In genomic region chr20:59400666-59401065, GRCh38 we compare ENCODE assay signal across 24 cellular contexts.
DNase-seq lines count a peak whose midpoint lies in the region; ATAC-seq and TF ChIP-seq lines count a peak whose summit lies in the region.
"Had no signal": no experiment of that assay in that cellular context is flagged by ENCODE, and none has a peak within 500 bp of the region (broad histone marks: within the 10 kb centered on the region; RNA-seq: fewer than 3 reads in every experiment).

No MANE protein-coding gene starts in this region.

- TF ChIP-seq EP300 in sigmoid colon (IDR thresholded peaks at IDR 0.05): no peak

- H3K27ac Mint-ChIP-seq in CD8-positive, alpha-beta T cell: no peak overlapping the region
- no peak overlapping the region for H3K27ac Mint-ChIP-seq in T-cell
- H3K27ac Mint-ChIP-seq in neural progenitor cell: no peak overlapping the region
- H3K27ac Mint-ChIP-seq: CD4-positive, CD25-positive, alpha-beta regulatory T cell; memory B cell; natural killer cell treated with Interleukin-12 subunit alpha and Interleukin-12 subunit beta and Interleukin-15 and Interleukin-18, amount 100 ng/mL, for 72 hours; stimulated activated effector memory CD8-positive, alpha-beta T cell treated with anti-CD3 and anti-CD28 coated beads, Interleukin-12 subunit alpha, Interleukin-12 subunit beta, amount 100 ng/mL, for 72 hours had no signal

- H3K79me2 ChIP-seq in neural progenitor cell (ENCODE audit: low read depth): no peaks in the 10 kb centered on the region

- H3K4me3 Mint-ChIP-seq in CD8-positive, alpha-beta T cell: no peak overlapping the region
- no peak overlapping the region for H3K4me3 Mint-ChIP-seq in T-cell
- H3K4me3 Mint-ChIP-seq in neural progenitor cell: no peak overlapping the region
- H3K4me3 Mint-ChIP-seq: CD4-positive, CD25-positive, alpha-beta regulatory T cell; memory B cell; natural killer cell treated with Interleukin-12 subunit alpha and Interleukin-12 subunit beta and Interleukin-15 and Interleukin-18, amount 100 ng/mL, for 72 hours; stimulated activated effector memory CD8-positive, alpha-beta T cell treated with anti-CD3 and anti-CD28 coated beads, Interleukin-12 subunit alpha, Interleukin-12 subunit beta, amount 100 ng/mL, for 72 hours had no signal

- intact Hi-C loops in CD8-positive, alpha-beta T cell (cut with DNase I, micrococcal nuclease): loop anchor here (5.0 kb wide), 3 partner anchors 193 to 918 kb away; no protein-coding TSS in a partner anchor
- intact Hi-C loops in sigmoid colon (cut with DNase I): loop anchor here (5.0 kb wide), 1 partner anchor 313 kb away; no protein-coding TSS in a partner anchor

- H3F3A ChIP-seq in neural progenitor cell (ENCODE audit: low read depth): peaks cover 15% of the 10 kb centered on the region

- TF ChIP-seq CTCF in CD8-positive, alpha-beta T cell (IDR thresholded peaks at IDR 0.05): no peak
- TF ChIP-seq CTCF in sigmoid colon (IDR thresholded peaks at IDR 0.05) (no peak), neural progenitor cell (IDR thresholded peaks at IDR 0.05) (no peak)

- peak in 3 of 7 experiments; percentile 15 to 69 (median 16) for DNase-seq in CD8-positive, alpha-beta T cell
- DNase-seq in T-cell (peak in 18 of 34 experiments; percentile 16 to 76 (median 35)), sigmoid colon (no peak), retina (no peak), neural progenitor cell (ENCODE audit: low spot score) (no peak)
- peak; percentile 14 for DNase-seq in activated naive CD4-positive, alpha-beta T cell treated with Interleukin-2 at 50 U/mL for 16 hours
- DNase-seq in stimulated activated CD4-positive, alpha-beta T cell treated with anti-CD3 and anti-CD28 coated beads, Interleukin-15, amount 100 ng/mL, for 24 hours: peak; percentile 37
- DNase-seq: activated CD4-positive, CD25-positive, alpha-beta regulatory T cell; amniotic stem cell; effector CD8-positive, alpha-beta T cell; esophagus squamous epithelium; MM.1S; NCI-H1694; SK-N-SH; T1000 had no signal

- H3K9me3 ChIP-seq in CD8-positive, alpha-beta T cell (ENCODE audit: low read length): no peaks in the 10 kb centered on the region
- H3K9me3 ChIP-seq in sigmoid colon: no peaks in the 10 kb centered on the region
- no peaks in the 10 kb centered on the region for H3K9me3 ChIP-seq in neural progenitor cell (ENCODE audit: low read depth)
- H3K9me3 ChIP-seq: esophagus squamous epithelium, SK-N-SH, thoracic aorta had no signal

- no peak overlapping the region for H3K9ac ChIP-seq in neural progenitor cell
- H3K9ac ChIP-seq: SK-N-SH had no signal

- peaks cover 13% of the 10 kb centered on the region for H3K27me3 ChIP-seq in CD8-positive, alpha-beta T cell (ENCODE audit: insufficient read depth, low read length)
- H3K27me3 ChIP-seq in sigmoid colon (peaks cover 8 to 84% (median 29%) of the 10 kb centered on the region in 3 donors), neural progenitor cell (peaks cover 29% of the 10 kb centered on the region)

- H2AFZ ChIP-seq in neural progenitor cell (replicated peaks): no peak overlapping the region

- H3K4me3 ChIP-seq in CD8-positive, alpha-beta T cell (ENCODE audit: low read depth, low read length): no peak overlapping the region
- H3K4me3 ChIP-seq in sigmoid colon: no peak overlapping the region
- H3K4me3 ChIP-seq in neural progenitor cell: no peak overlapping the region
- H3K4me3 ChIP-seq: esophagus squamous epithelium, skin epidermis, thoracic aorta had no signal

- POLR2A ChIA-PET in CD8-positive, alpha-beta T cell (lab: Charles Lee): interaction anchor here (1.7 kb wide), 1 partner anchor 15 kb away, joined by 3 read pairs; no protein-coding TSS in a partner anchor
- POLR2A ChIA-PET in T-cell (lab: Charles Lee): no interaction called here

- peaks cover 5% of the 10 kb centered on the region for H3K27me3 Mint-ChIP-seq in CD8-positive, alpha-beta T cell (ENCODE audit: low read depth)
- H3K27me3 Mint-ChIP-seq in T-cell (peaks cover 11 to 17% of the 10 kb centered on the region in 2 donors), neural progenitor cell (ENCODE audit: insufficient read depth, low read depth) (peaks cover 2% of the 10 kb centered on the region)

- H3K4me1 ChIP-seq in CD8-positive, alpha-beta T cell (ENCODE audit: insufficient read depth, low read length): peaks cover 40% of the 10 kb centered on the region
- H3K4me1 ChIP-seq in sigmoid colon (peaks cover 0 to 16% (median 13%) of the 10 kb centered on the region in 4 donors), neural progenitor cell (peaks cover 44% of the 10 kb centered on the region)

- H3K36me3 ChIP-seq in CD8-positive, alpha-beta T cell (ENCODE audit: insufficient read depth, low read length): no peaks in the 10 kb centered on the region
- H3K36me3 ChIP-seq in sigmoid colon (no peaks in the 10 kb centered on the region), neural progenitor cell (no peaks in the 10 kb centered on the region)
- H3K36me3 ChIP-seq: esophagus squamous epithelium, thoracic aorta had no signal

- H3K36me3 Mint-ChIP-seq in CD8-positive, alpha-beta T cell: no peaks in the 10 kb centered on the region
- no peaks in the 10 kb centered on the region for H3K36me3 Mint-ChIP-seq in T-cell
- H3K36me3 Mint-ChIP-seq in neural progenitor cell: no peaks in the 10 kb centered on the region
- H3K36me3 Mint-ChIP-seq: CD4-positive, CD25-positive, alpha-beta regulatory T cell; memory B cell; natural killer cell treated with Interleukin-12 subunit alpha and Interleukin-12 subunit beta and Interleukin-15 and Interleukin-18, amount 100 ng/mL, for 72 hours; stimulated activated effector memory CD8-positive, alpha-beta T cell treated with anti-CD3 and anti-CD28 coated beads, Interleukin-12 subunit alpha, Interleukin-12 subunit beta, amount 100 ng/mL, for 72 hours had no signal

- no peak for TF ChIP-seq POLR2A in sigmoid colon (IDR thresholded peaks at IDR 0.05)

- H3K4me1 Mint-ChIP-seq in CD8-positive, alpha-beta T cell (ENCODE audit: low read depth): peaks cover 4% of the 10 kb centered on the region
- H3K4me1 Mint-ChIP-seq in T-cell: peaks cover 0 to 8% (median 4%) of the 10 kb centered on the region in 3 donors
- peaks cover 17% of the 10 kb centered on the region for H3K4me1 Mint-ChIP-seq in neural progenitor cell
- H3K4me1 Mint-ChIP-seq: stimulated activated effector memory CD8-positive, alpha-beta T cell treated with anti-CD3 and anti-CD28 coated beads, Interleukin-12 subunit alpha, Interleukin-12 subunit beta, amount 100 ng/mL, for 72 hours had no signal

- no peak overlapping the region for H3K4me2 ChIP-seq in neural progenitor cell
- H3K4me2 ChIP-seq: SK-N-SH had no signal

- CTCF ChIA-PET in CD8-positive, alpha-beta T cell (lab: Charles Lee): interaction anchor here (1.0 to 1.2 kb wide), 2 partner anchors 93 to 530 kb away, joined by 3 read pairs; no protein-coding TSS in a partner anchor
- CTCF ChIA-PET in T-cell (lab: Charles Lee): no interaction called here

- H3K9me3 Mint-ChIP-seq in CD8-positive, alpha-beta T cell: no peaks in the 10 kb centered on the region
- H3K9me3 Mint-ChIP-seq in T-cell (no peaks in the 10 kb centered on the region), neural progenitor cell (no peaks in the 10 kb centered on the region)
- H3K9me3 Mint-ChIP-seq: CD4-positive, CD25-positive, alpha-beta regulatory T cell; memory B cell; natural killer cell treated with Interleukin-12 subunit alpha and Interleukin-12 subunit beta and Interleukin-15 and Interleukin-18, amount 100 ng/mL, for 72 hours; stimulated activated effector memory CD8-positive, alpha-beta T cell treated with anti-CD3 and anti-CD28 coated beads, Interleukin-12 subunit alpha, Interleukin-12 subunit beta, amount 100 ng/mL, for 72 hours had no signal

- H3K27ac ChIP-seq in CD8-positive, alpha-beta T cell (ENCODE audit: low read depth, low read length): no peak overlapping the region
- H3K27ac ChIP-seq in sigmoid colon (no peak overlapping the region), neural progenitor cell (no peak overlapping the region)
- H3K27ac ChIP-seq: esophagus squamous epithelium, HL-60, skin epidermis, thoracic aorta had no signal

- ATAC-seq in CD8-positive, alpha-beta T cell: peak; percentile 48
- peak in 2 of 4 experiments; percentile 25 to 40 for ATAC-seq in T-cell (replicated peaks in 1 of 4)
- no peak for ATAC-seq in GM21529 (IDR thresholded peaks at IDR 0.05; ENCODE audit: unreplicated experiment)
- ATAC-seq: HCT116; natural killer cell treated with Interleukin-12 subunit alpha and Interleukin-12 subunit beta and Interleukin-15 and Interleukin-18, amount 100 ng/mL, for 72 hours; stimulated activated effector memory CD8-positive, alpha-beta T cell treated with anti-CD3 and anti-CD28 coated beads, Interleukin-12 subunit alpha, Interleukin-12 subunit beta, amount 100 ng/mL, for 72 hours had no signal

- no peaks in the 10 kb centered on the region for H4K20me1 ChIP-seq in neural progenitor cell (ENCODE audit: low read depth)

- 59 to 76% methylated on average over 9 of the region's 9 CpGs for WGBS in sigmoid colon, 2 donors

Comparison
In these comparisons a context has a peak if more than half of its experiments do, and no peak if none do; other contexts are left out.
1. DNase-seq: peak in T-cell (18 of 34), activated naive CD4-positive, alpha-beta T cell treated with Interleukin-2 at 50 U/mL for 16 hours (single experiment) and stimulated activated CD4-positive, alpha-beta T cell treated with anti-CD3 and anti-CD28 coated beads, Interleukin-15, amount 100 ng/mL, for 24 hours (single experiment); none in sigmoid colon (single experiment), retina (single experiment) and neural progenitor cell (single experiment).